ENCODE assay signal across 1 cellular context in genomic region chr10:3892440-3893101, GRCh38.
TF ChIP-seq lines count a peak whose summit lies in the region.

No MANE protein-coding gene starts in this region.

TF ChIP-seq in K562, 482 proteins besides CTCF, POLR2A, EP300 and RAD21 (continued from another document):
- TF ChIP-seq, protein P1, sequence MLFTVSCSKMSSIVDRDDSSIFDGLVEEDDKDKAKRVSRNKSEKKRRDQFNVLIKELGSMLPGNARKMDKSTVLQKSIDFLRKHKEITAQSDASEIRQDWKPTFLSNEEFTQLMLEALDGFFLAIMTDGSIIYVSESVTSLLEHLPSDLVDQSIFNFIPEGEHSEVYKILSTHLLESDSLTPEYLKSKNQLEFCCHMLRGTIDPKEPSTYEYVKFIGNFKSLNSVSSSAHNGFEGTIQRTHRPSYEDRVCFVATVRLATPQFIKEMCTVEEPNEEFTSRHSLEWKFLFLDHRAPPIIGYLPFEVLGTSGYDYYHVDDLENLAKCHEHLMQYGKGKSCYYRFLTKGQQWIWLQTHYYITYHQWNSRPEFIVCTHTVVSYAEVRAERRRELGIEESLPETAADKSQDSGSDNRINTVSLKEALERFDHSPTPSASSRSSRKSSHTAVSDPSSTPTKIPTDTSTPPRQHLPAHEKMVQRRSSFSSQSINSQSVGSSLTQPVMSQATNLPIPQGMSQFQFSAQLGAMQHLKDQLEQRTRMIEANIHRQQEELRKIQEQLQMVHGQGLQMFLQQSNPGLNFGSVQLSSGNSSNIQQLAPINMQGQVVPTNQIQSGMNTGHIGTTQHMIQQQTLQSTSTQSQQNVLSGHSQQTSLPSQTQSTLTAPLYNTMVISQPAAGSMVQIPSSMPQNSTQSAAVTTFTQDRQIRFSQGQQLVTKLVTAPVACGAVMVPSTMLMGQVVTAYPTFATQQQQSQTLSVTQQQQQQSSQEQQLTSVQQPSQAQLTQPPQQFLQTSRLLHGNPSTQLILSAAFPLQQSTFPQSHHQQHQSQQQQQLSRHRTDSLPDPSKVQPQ (CRISPR knock-in tag; IDR thresholded peaks at IDR 0.05; ENCODE audit: borderline replicate concordance) = no peak
- TF ChIP-seq ZNF589 (CRISPR knock-in tag; IDR thresholded peaks at IDR 0.05; ENCODE audit: low read depth) (0 out of 2 replicates have a peak, but pooled peaks have one; percentile 39), MGA (IDR thresholded peaks at IDR 0.05) (peak; percentile 33; the same call in 1 of the 2 replicates), SMARCA4 (IDR thresholded peaks at IDR 0.05) (no peak), POU5F1 (IDR thresholded peaks at IDR 0.05; ENCODE audit: borderline replicate concordance, low read depth, low read length, partially characterized antibody) (no peak), ZKSCAN1 (IDR thresholded peaks at IDR 0.05; ENCODE audit: low read depth, low read length) (no peak), ZNF592 (IDR thresholded peaks at IDR 0.05) (0 out of 2 replicates have a peak, but pooled peaks have one; percentile 24), MEIS2 (IDR thresholded peaks at IDR 0.05; ENCODE audit: partially characterized antibody) (peak; percentile 80), ZNF239 (CRISPR knock-in tag; IDR thresholded peaks at IDR 0.05) (no peak), CREM (IDR thresholded peaks at IDR 0.05; ENCODE audit: low read depth) (no peak), ARID3A (IDR thresholded peaks at IDR 0.05; ENCODE audit: borderline replicate concordance, low read depth, low read length) (0 out of 2 replicates have a peak, but pooled peaks have one; percentile 8), NR2C1 (IDR thresholded peaks at IDR 0.05) (no peak), NR2C1 (tag; IDR thresholded peaks at IDR 0.05) (0 out of 2 replicates have a peak, but pooled peaks have one; percentile 4), NONO (IDR thresholded peaks at IDR 0.05; ENCODE audit: low read depth in 2 of 2, low read length in 1 of 2) (no peak)
- TF ChIP-seq, protein P2, sequence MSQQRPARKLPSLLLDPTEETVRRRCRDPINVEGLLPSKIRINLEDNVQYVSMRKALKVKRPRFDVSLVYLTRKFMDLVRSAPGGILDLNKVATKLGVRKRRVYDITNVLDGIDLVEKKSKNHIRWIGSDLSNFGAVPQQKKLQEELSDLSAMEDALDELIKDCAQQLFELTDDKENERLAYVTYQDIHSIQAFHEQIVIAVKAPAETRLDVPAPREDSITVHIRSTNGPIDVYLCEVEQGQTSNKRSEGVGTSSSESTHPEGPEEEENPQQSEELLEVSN (IDR thresholded peaks at IDR 0.05; ENCODE audit: borderline replicate concordance in 1 of 2, extremely low read depth in 1 of 2, insufficient read depth in 1 of 2, insufficient read length in 1 of 2, low read depth in 1 of 2, low read length in 1 of 2, poor library complexity in 1 of 2, severe bottlenecking in 1 of 2) = peak in 1 of 2 experiments; percentile 16
